ENCODE assay signal across 8 cellular contexts in genomic region chr1:16904560-16905111, GRCh38. TPM values are rescaled to one million over a fixed set of nuclear protein-coding genes. Genes with fewer than 3 reads are reported as not detected.
DNase-seq lines count a peak whose midpoint lies in the region; ATAC-seq and TF ChIP-seq lines count a peak whose summit lies in the region.

No MANE protein-coding gene starts in this region.

- peak overlapping the region; percentile 63 for H3K4me3 ChIP-seq in OCI-LY1 (ENCODE audit: low read depth, low read length, poor library complexity, severe bottlenecking)
- peak overlapping the region; percentile 83 for H3K4me3 ChIP-seq in mucosa of rectum (ENCODE audit: low read length in 2 of 2)

- peaks cover 39% of the 10 kb centered on the region for H3K4me1 ChIP-seq in OCI-LY1 (ENCODE audit: insufficient read depth, low read length, severe bottlenecking)
- peaks cover 14 to 16% of the 10 kb centered on the region in 2 donors for H3K4me1 ChIP-seq in mucosa of rectum (ENCODE audit: control insufficient read depth in 2 of 2, insufficient read depth in 2 of 2, low read length in 2 of 2)

- H3K9me3 ChIP-seq in OCI-LY1 (ENCODE audit: low read length) (0 out of 2 replicates have a peak, but pooled peaks cover 4% of the 10 kb centered on the region), mucosa of rectum (ENCODE audit: control insufficient read depth in 2 of 2, low read length in 2 of 2) (no peaks in the 10 kb centered on the region)

- H4K20me1 ChIP-seq in OCI-LY1 (ENCODE audit: insufficient read depth, low read length), result no peaks in the 10 kb centered on the region

- no peaks in the 10 kb centered on the region for H3K36me3 ChIP-seq in OCI-LY1 (ENCODE audit: insufficient read depth, low read length)
- H3K36me3 ChIP-seq in mucosa of rectum (ENCODE audit: control insufficient read depth in 2 of 2, insufficient read depth in 2 of 2, low read length in 2 of 2), result no peaks in the 10 kb centered on the region

- TF ChIP-seq CTCF in OCI-LY1 (IDR thresholded peaks at IDR 0.05; ENCODE audit: low read length), result no peak

- H3K27ac ChIP-seq in OCI-LY1 (ENCODE audit: low read depth, low read length, poor library complexity, severe bottlenecking), result peak overlapping the region; percentile 95
- H3K27ac ChIP-seq in mucosa of rectum (ENCODE audit: low read depth in 2 of 2, low read length in 2 of 2), result peak overlapping the region; percentile 100

- H3K4me2 ChIP-seq in OCI-LY1 (ENCODE audit: low read length), result peak overlapping the region; percentile 96

- no peaks in the 10 kb centered on the region for H3K79me2 ChIP-seq in OCI-LY1 (ENCODE audit: insufficient read depth, low read length)

- DNase-seq in Caki2 (ENCODE audit: low read depth) (peak; percentile 97), HuH-7 (ENCODE audit: low spot score) (peak; percentile 95), activated T-cell treated with anti-CD3 and anti-CD28 coated beads for 4 hours (peak; percentile 98)
- peak; percentile 99 for DNase-seq in stimulated activated CD8-positive, alpha-beta memory T cell treated with anti-CD3 and anti-CD28 coated beads, Interleukin-4, amount 100 ng/mL, for 4 hours (ENCODE audit: low read depth in 2 of 2, low spot score in 1 of 2)

- peaks cover 9% of the 10 kb centered on the region; the same call in 1 of the 2 replicates for H3F3A ChIP-seq in OCI-LY1 (ENCODE audit: insufficient read depth, low read length)

- ATAC-seq in GM21528 (IDR thresholded peaks at IDR 0.05; ENCODE audit: low FRiP score, unreplicated experiment) (peak; percentile 90), esophagus mucosa (peak; percentile 98)

- H3K9me2 ChIP-seq in OCI-LY1 (ENCODE audit: low read depth, low read length), result no peaks in the 10 kb centered on the region

- H3K27me3 ChIP-seq in OCI-LY1 (ENCODE audit: insufficient read depth, low read length), result no peaks in the 10 kb centered on the region
- H3K27me3 ChIP-seq in mucosa of rectum (ENCODE audit: control insufficient read depth in 2 of 2, insufficient read depth in 2 of 2, low read length in 2 of 2), result no peaks in the 10 kb centered on the region

- in situ Hi-C loops in Caki2 (cut with HindIII; ENCODE audit: low pct_unique_long_range_greater_than_20kb, low sequenced_read_pairs), result no loop called here

- H3K9ac ChIP-seq in OCI-LY1 (ENCODE audit: low read length) (peak overlapping the region; percentile 74), mucosa of rectum (ENCODE audit: low read depth in 1 of 2, low read length in 2 of 2) (peak overlapping the region; percentile 99 to 100)

- no peak overlapping the region for H2AFZ ChIP-seq in OCI-LY1 (ENCODE audit: low read length)

RNA-seq across cellular contexts. Expression of gene RNU1-2, which starts 8.9 kb away (rescaled TPM):
- not detected in 2 replicates for total RNA-seq in Caki2 (2014; rRNA removed; shearing (Covaris generic); ENCODE audit: low replicate concordance)
- 6,387 TPM for total RNA-seq in esophagus mucosa

RNA-seq across cellular contexts. Expression of gene CROCC, which starts 17.1 kb away (rescaled TPM):
- total RNA-seq in Caki2 (2014; rRNA removed; shearing (Covaris generic); ENCODE audit: low replicate concordance), result 8.0 and 15.7 TPM in 2 replicates
- 15.3 TPM for total RNA-seq in esophagus mucosa

Comparison
In these comparisons a context has a peak if more than half of its experiments do, and no peak if none do; other contexts are left out.
1. Peak in every context shown above with its lines: DNase-seq, ATAC-seq, H3K4me3 ChIP-seq and H3K27ac ChIP-seq.
2. RNA of gene RNU1-2, which starts 8.9 kb away (total RNA-seq): 6,387 TPM in esophagus mucosa (single experiment); not detected in Caki2; every median in the first group is over 1,000 times any median in the second.